ENCODE assay signal across 10 cellular contexts in the genomic region with DNA sequence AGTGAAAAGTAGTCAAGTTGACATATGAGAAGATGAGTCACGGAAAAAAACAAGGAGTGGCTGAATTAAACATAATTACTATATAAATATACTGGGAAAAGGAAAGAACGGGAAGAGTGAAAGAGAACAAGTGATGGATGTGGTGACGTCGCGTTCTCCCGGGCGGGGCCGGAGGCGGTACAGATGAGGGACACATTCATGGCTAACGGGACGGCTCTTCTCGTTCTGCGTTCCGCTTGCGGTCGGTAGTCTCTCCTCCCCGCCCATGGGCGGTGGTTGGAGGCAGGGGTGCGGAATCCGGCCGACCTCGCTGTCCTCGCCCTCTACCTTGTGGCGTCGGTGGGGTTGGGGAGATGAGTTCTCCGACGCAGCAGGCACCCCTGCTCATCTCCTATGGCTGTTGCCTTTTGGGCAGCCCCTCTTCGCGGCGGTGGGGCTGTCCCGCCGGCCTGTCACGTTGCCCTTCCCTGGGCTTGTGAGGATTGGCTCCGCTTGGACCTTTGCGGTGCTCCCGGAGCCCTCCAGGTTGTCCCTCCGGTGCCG. TPM values are rescaled to one million over a fixed set of nuclear protein-coding genes. Genes with fewer than 3 reads are reported as not detected.
DNase-seq lines count a peak whose midpoint lies in the region; ATAC-seq, FAIRE-seq and TF ChIP-seq lines count a peak whose summit lies in the region.
"Had no signal": no experiment of that assay in that cellular context is flagged by ENCODE, and none has a peak within 500 bp of the region (broad histone marks: within the 10 kb centered on the region; RNA-seq: fewer than 3 reads in every experiment).

No MANE protein-coding gene starts in this region.

- peaks cover 41 to 78% of the 10 kb centered on the region in 2 donors for H3K27me3 Mint-ChIP-seq in CD8-positive, alpha-beta memory T cell
- peaks cover 75% of the 10 kb centered on the region for H3K27me3 Mint-ChIP-seq in T-helper 17 cell
- peaks cover 76 to 92% of the 10 kb centered on the region in 2 donors for H3K27me3 Mint-ChIP-seq in effector memory CD8-positive, alpha-beta T cell
- peaks cover 46 to 86% (median 55%) of the 10 kb centered on the region in 5 donors for H3K27me3 Mint-ChIP-seq in naive thymus-derived CD8-positive, alpha-beta T cell

- H3K9me3 Mint-ChIP-seq in CD8-positive, alpha-beta memory T cell, result no peaks in the 10 kb centered on the region
- H3K9me3 Mint-ChIP-seq in effector memory CD8-positive, alpha-beta T cell, result no peaks in the 10 kb centered on the region
- peaks cover 0 to 1% (median 0%) of the 10 kb centered on the region in 9 donors for H3K9me3 Mint-ChIP-seq in naive thymus-derived CD8-positive, alpha-beta T cell

- ATAC-seq in T-helper 17 cell (peak; percentile 49), GM19035 (IDR thresholded peaks at IDR 0.05; ENCODE audit: unreplicated experiment) (no peak)
- ATAC-seq in effector memory CD8-positive, alpha-beta T cell (replicated peaks), result peak; percentile 46
- ATAC-seq in naive thymus-derived CD8-positive, alpha-beta T cell, result peak in 1 of 2 donors; percentile 19

- no peak overlapping the region for H3K4me3 ChIP-seq in CD8-positive, alpha-beta memory T cell (ENCODE audit: low read length)
- H3K4me3 ChIP-seq: colonic mucosa had no signal

- CTCF ChIA-PET in CD8-positive, alpha-beta memory T cell (lab: Charles Lee), result interaction anchor here (2.3 kb wide), 1 partner anchor 164 kb away, joined by 12 read pairs; no protein-coding TSS in a partner anchor

- H3K4me1 ChIP-seq in CD8-positive, alpha-beta memory T cell (ENCODE audit: insufficient read depth, low read length), result no peaks in the 10 kb centered on the region

- peak overlapping the region in 6 of 7 donors; percentile 47 to 69 (median 58) for H3K4me3 Mint-ChIP-seq in CD8-positive, alpha-beta memory T cell
- H3K4me3 Mint-ChIP-seq in T-helper 17 cell, result peak overlapping the region; percentile 77
- H3K4me3 Mint-ChIP-seq in effector memory CD8-positive, alpha-beta T cell, result peak overlapping the region; percentile 58 to 66
- H3K4me3 Mint-ChIP-seq in naive thymus-derived CD8-positive, alpha-beta T cell, result peak overlapping the region; percentile 40 to 71 (median 66)

- H3K9me3 ChIP-seq in CD8-positive, alpha-beta memory T cell (ENCODE audit: low read length), result no peaks in the 10 kb centered on the region
- no peaks in the 10 kb centered on the region for H3K9me3 ChIP-seq in T-helper 17 cell (ENCODE audit: control insufficient read depth, low read length, poor library complexity, severe bottlenecking)
- H3K9me3 ChIP-seq: colonic mucosa had no signal

- POLR2A ChIA-PET in CD8-positive, alpha-beta memory T cell (lab: Charles Lee), result no interaction called here
- POLR2A ChIA-PET in naive thymus-derived CD8-positive, alpha-beta T cell (lab: Charles Lee), result interaction anchor here (0.6 kb wide), 1 partner anchor 128 kb away, joined by 3 read pairs; no protein-coding TSS in a partner anchor

- H3K4me1 Mint-ChIP-seq in CD8-positive, alpha-beta memory T cell, result peaks cover 10 to 18% (median 13%) of the 10 kb centered on the region in 3 donors
- H3K4me1 Mint-ChIP-seq in T-helper 17 cell, result peaks cover 16% of the 10 kb centered on the region
- peaks cover 12 to 13% of the 10 kb centered on the region in 2 donors for H3K4me1 Mint-ChIP-seq in effector memory CD8-positive, alpha-beta T cell (ENCODE audit: low read depth in 2 of 2)
- peaks cover 8 to 21% (median 14%) of the 10 kb centered on the region in 4 donors for H3K4me1 Mint-ChIP-seq in naive thymus-derived CD8-positive, alpha-beta T cell

- peak in 2 of 5 donors; percentile 18 to 63 for DNase-seq in CD8-positive, alpha-beta memory T cell
- peak in 1 of 3 donors; percentile 21 for DNase-seq in T-helper 17 cell
- DNase-seq in effector memory CD8-positive, alpha-beta T cell, result peak in 1 of 3 experiments; percentile 10
- peak in 2 of 10 donors; percentile 11 to 29 for DNase-seq in naive thymus-derived CD8-positive, alpha-beta T cell
- DNase-seq in D721Med (ENCODE audit: insufficient read length, low spot score), result no peak
- DNase-seq in activated gamma-delta T cell treated with Interleukin-2 at 50 U/mL for 16 hours, result no peak
- DNase-seq in NCI-H1092 (lab: John Stamatoyannopoulos, UW), result no peak
- DNase-seq: colonic mucosa had no signal

- FAIRE-seq in D721Med (lab: Jason Lieb, UNC), result no peak

- peak overlapping the region in 1 of 8 donors; percentile 64 for H3K27ac Mint-ChIP-seq in CD8-positive, alpha-beta memory T cell
- H3K27ac Mint-ChIP-seq in T-helper 17 cell, result no peak overlapping the region
- peak overlapping the region in 1 of 2 donors; percentile 52 for H3K27ac Mint-ChIP-seq in effector memory CD8-positive, alpha-beta T cell
- no peak overlapping the region for H3K27ac Mint-ChIP-seq in naive thymus-derived CD8-positive, alpha-beta T cell

- H3K36me3 ChIP-seq in CD8-positive, alpha-beta memory T cell (ENCODE audit: insufficient read depth, low read length), result no peaks in the 10 kb centered on the region
- H3K36me3 ChIP-seq: colonic mucosa had no signal

- TF ChIP-seq CTCF in D721Med (IDR thresholded peaks at IDR 0.05; ENCODE audit: insufficient read depth, missing control alignments), result no peak

- H3K27me3 ChIP-seq in CD8-positive, alpha-beta memory T cell (ENCODE audit: insufficient read depth, low read length, poor library complexity, severe bottlenecking), result peaks cover 28% of the 10 kb centered on the region
- H3K27me3 ChIP-seq: colonic mucosa had no signal

- no peak overlapping the region for H3K27ac ChIP-seq in CD8-positive, alpha-beta memory T cell (ENCODE audit: low read depth, low read length)
- H3K27ac ChIP-seq: colonic mucosa, KMS-11 had no signal

- peaks cover 0 to 7% (median 1%) of the 10 kb centered on the region in 3 donors for H3K36me3 Mint-ChIP-seq in CD8-positive, alpha-beta memory T cell
- H3K36me3 Mint-ChIP-seq in T-helper 17 cell (ENCODE audit: low read depth), result peaks cover 8% of the 10 kb centered on the region
- peaks cover 7% of the 10 kb centered on the region for H3K36me3 Mint-ChIP-seq in effector memory CD8-positive, alpha-beta T cell (ENCODE audit: insufficient read depth)
- H3K36me3 Mint-ChIP-seq in naive thymus-derived CD8-positive, alpha-beta T cell, result peaks cover 0 to 2% (median 0%) of the 10 kb centered on the region in 3 donors

RNA-seq across cellular contexts. Expression of gene HLA-G, which starts 22.5 kb away (rescaled TPM):
- under 1 TPM; 0.59 to 0.69 TPM for total RNA-seq in CD8-positive, alpha-beta memory T cell
- polyA plus RNA-seq in CD8-positive, alpha-beta memory T cell, result 3.2 TPM
- under 1 TPM in 1 of 2 donors, not detected in 1; 0.85 TPM for total RNA-seq in T-helper 17 cell
- total RNA-seq in naive thymus-derived CD8-positive, alpha-beta T cell, result 1 to 10 TPM in 1 of 2 experiments, under 1 TPM in 1; 0.75 to 1.4 TPM
- polyA plus RNA-seq in naive thymus-derived CD8-positive, alpha-beta T cell, result 1 to 10 TPM; 1.1 to 1.9 (median 1.6) TPM
